ENCODE assay signal across 8 cellular contexts in genomic region chr12:49060237-49061156, GRCh38.
DNase-seq lines count a peak whose midpoint lies in the region; ATAC-seq and TF ChIP-seq lines count a peak whose summit lies in the region.

TSS of gene KMT2D (minus strand) at chr12:49060794. CDS start at chr12:49055324, 5,470 bp downstream.

- DNase-seq in GM06990 (ENCODE audit: extremely low read depth, insufficient read length) (peak; percentile 97), NCI-H2029 (lab: John Stamatoyannopoulos, UW) (peak; percentile 82), T-helper 9 cell (peak; percentile 77), astrocyte of the cerebellum (ENCODE audit: low read depth) (peak; percentile 90), hippocampal formation (lab: John Stamatoyannopoulos, UW) (peak; percentile 86 to 92), retina (peak; percentile 99)

- in situ Hi-C loops in astrocyte of the cerebellum (cut with HindIII; ENCODE audit: low sequenced_read_pairs): loop anchor here (10.0 kb wide), 2 partner anchors 144 to 174 kb away; no protein-coding TSS in a partner anchor

- no peak for TF ChIP-seq CTCF in GM06990 (IDR thresholded peaks at IDR 0.05; ENCODE audit: insufficient read depth, low read length, poor library complexity, severe bottlenecking)
- peak; percentile 41 for TF ChIP-seq CTCF in astrocyte of the cerebellum (IDR thresholded peaks at IDR 0.05; ENCODE audit: low read depth, low read length, missing control alignments)

- ATAC-seq in HG02840 (IDR thresholded peaks at IDR 0.05; ENCODE audit: low FRiP score, unreplicated experiment) (peak; percentile 50), GM19351 (IDR thresholded peaks at IDR 0.05; ENCODE audit: unreplicated experiment) (no peak)

- no peaks in the 10 kb centered on the region for H3K27me3 ChIP-seq in GM06990 (replicated peaks; ENCODE audit: control insufficient read depth, insufficient read depth, low read length)

- peak within 1 kb of the TSS; percentile 70 for H3K4me3 ChIP-seq in GM06990 (replicated peaks; ENCODE audit: low read depth, low read length)
- H3K4me3 ChIP-seq in astrocyte of the cerebellum (ENCODE audit: low read depth, low read length): peak within 1 kb of the TSS; percentile 88

- peaks cover 1% of the 10 kb centered on the region for H3K36me3 ChIP-seq in GM06990 (ENCODE audit: control insufficient read depth, insufficient read depth, low read length)
